9 cellular contexts compared by ENCODE assay signal in the genomic region with DNA sequence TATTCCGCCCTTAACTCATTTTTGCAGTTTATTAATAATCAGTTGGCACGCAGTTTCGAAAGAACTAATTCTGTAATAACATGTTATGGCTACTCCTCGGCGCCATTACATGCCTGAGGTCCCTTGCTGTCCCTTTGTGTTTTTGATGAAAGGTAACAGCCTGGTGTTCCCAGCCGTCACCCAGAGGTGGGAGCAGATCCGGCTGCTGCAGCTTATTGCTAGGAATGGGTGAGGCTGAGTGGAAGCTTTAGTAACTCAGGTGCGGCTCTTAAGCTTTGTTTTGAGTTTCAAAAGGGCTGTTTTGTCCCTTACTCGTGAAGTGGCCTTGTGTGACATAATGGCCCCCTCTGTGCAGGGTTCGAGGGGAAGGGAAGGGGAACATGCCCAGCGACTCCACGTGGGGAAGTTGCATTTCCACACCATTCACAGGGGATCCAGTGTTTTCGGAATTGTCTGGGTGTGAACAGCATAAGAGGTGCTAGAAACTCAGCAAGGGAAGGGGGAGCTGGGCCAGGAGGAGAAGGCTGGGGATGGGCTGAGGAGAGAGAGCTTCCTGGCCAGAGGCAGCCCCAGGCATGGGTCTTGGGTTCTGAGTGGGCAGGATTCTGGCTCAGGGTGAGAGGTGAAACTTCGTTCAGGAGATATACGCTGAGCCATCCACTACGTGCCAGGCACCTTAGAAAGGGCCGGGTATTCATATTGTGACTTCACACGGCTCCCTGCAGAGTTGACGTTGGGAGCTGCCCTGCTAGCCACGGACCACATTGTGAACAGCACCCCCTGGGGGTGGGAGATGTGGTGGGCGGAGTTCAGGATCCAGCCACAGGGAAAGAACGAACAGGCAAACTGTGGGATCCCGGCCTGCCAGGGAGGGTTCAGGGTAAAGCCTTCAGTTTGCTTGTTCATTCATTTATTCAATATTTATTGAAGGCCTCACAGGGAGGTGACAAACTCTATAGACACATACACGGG.
A peak's percentile ranks its signal among the peaks of the same experiment; 100 is the strongest.
DNase-seq lines count a peak whose midpoint lies in the region; ATAC-seq and TF ChIP-seq lines count a peak whose summit lies in the region.
"Had no signal": no experiment of that assay in that cellular context is flagged by ENCODE, and none has a peak within 500 bp of the region (broad histone marks: within the 10 kb centered on the region; RNA-seq: fewer than 3 reads in every experiment).

No MANE protein-coding gene starts in this region.

- no peaks in the 10 kb centered on the region; the same call in none of the 2 replicates for H3K36me3 ChIP-seq in BJ (ENCODE audit: control insufficient read depth, insufficient read depth, low read length)
- H3K36me3 ChIP-seq in WERI-Rb-1: no peaks in the 10 kb centered on the region
- no peaks in the 10 kb centered on the region for H3K36me3 ChIP-seq in gastrocnemius medialis

- H3K9me3 ChIP-seq in WERI-Rb-1 (ENCODE audit: severe bottlenecking): no peaks in the 10 kb centered on the region
- H3K9me3 ChIP-seq in gastrocnemius medialis: no peaks in the 10 kb centered on the region

- peak; percentile 68 to 86 for ATAC-seq in gastrocnemius medialis
- ATAC-seq in GM19395 (IDR thresholded peaks at IDR 0.05; ENCODE audit: unreplicated experiment): no peak

- in situ Hi-C loops in gastrocnemius medialis (cut with MboI; ENCODE audit: low sequenced_read_pairs in 4 of 4): no loop called here

- H3K27ac ChIP-seq in WERI-Rb-1 (no peak overlapping the region), gastrocnemius medialis (no peak overlapping the region)
- H3K27ac ChIP-seq: HL-60 had no signal

- no peak for TF ChIP-seq POLR2A in gastrocnemius medialis (IDR thresholded peaks at IDR 0.05)

- intact Hi-C loops in head of caudate nucleus (cut with DNase I) (no loop called here), gastrocnemius medialis (cut with DNase I; ENCODE audit: low total_unique reads) (loop anchor here (1.0 kb wide), 1 partner anchor 110 kb away; a partner anchor contains a TSS)

- H3K4me3 ChIP-seq in BJ (ENCODE audit: low read depth, low read length) (no peak overlapping the region), WERI-Rb-1 (ENCODE audit: low read depth, low read length) (no peak overlapping the region), gastrocnemius medialis (no peak overlapping the region)

- DNase-seq in BJ (ENCODE audit: low read depth) (no peak), HT-29 (ENCODE audit: low spot score) (peak; percentile 30), WERI-Rb-1 (peak; percentile 67), head of caudate nucleus (peak in 41 of 42 donors; percentile 18 to 88 (median 66)), gastrocnemius medialis (peak; percentile 28 to 63), AG20443 (ENCODE audit: low spot score) (no peak), NCI-H524 treated with DMSO at 0.1 percent for 48 hours (lab: John Stamatoyannopoulos, UW) (no peak)

- CTCF ChIA-PET in BJ (lab: Yijun Ruan, JAX): no interaction called here

- POLR2A ChIA-PET in BJ (lab: Charles Lee): no interaction called here

- peaks cover 6 to 10% of the 10 kb centered on the region in 2 donors for H3K4me1 ChIP-seq in gastrocnemius medialis

- no peaks in the 10 kb centered on the region for H3K27me3 ChIP-seq in BJ (ENCODE audit: control insufficient read depth, insufficient read depth, low read length)
- H3K27me3 ChIP-seq in WERI-Rb-1 (ENCODE audit: insufficient read depth, low read depth, severe bottlenecking): no peaks in the 10 kb centered on the region
- no peaks in the 10 kb centered on the region for H3K27me3 ChIP-seq in gastrocnemius medialis

- TF ChIP-seq CTCF in BJ (IDR thresholded peaks at IDR 0.05; ENCODE audit: insufficient read depth, low read depth, low read length) (peak; percentile 30), WERI-Rb-1 (IDR thresholded peaks at IDR 0.05; ENCODE audit: low read depth, low read length) (peak; percentile 65), gastrocnemius medialis (IDR thresholded peaks at IDR 0.05 in 4 of 5, conservative IDR thresholded peaks at IDR 0.05 in 1 of 5) (peak; percentile 61 to 78 (median 74))

Comparison
In these comparisons a context has a peak if more than half of its experiments do, and no peak if none do; other contexts are left out.
1. DNase-seq: peak in HT-29 (single experiment), WERI-Rb-1 (single experiment), head of caudate nucleus (41 of 42) and gastrocnemius medialis (2 of 2); none in BJ (single experiment), AG20443 (single experiment) and NCI-H524 treated with DMSO at 0.1 percent for 48 hours (single experiment).
2. Peak in every context shown above with its lines, with median percentiles within 50 percentile points of each other: CTCF ChIP-seq.